In genomic region chr11:22670803-22671202, GRCh38 we compare ENCODE assay signal across 9 cellular contexts. TPM values are rescaled to one million over a fixed set of nuclear protein-coding genes. Genes with fewer than 3 reads are reported as not detected.
DNase-seq lines count a peak whose midpoint lies in the region; ATAC-seq and TF ChIP-seq lines count a peak whose summit lies in the region.
"Had no signal": no experiment of that assay in that cellular context is flagged by ENCODE, and none has a peak within 500 bp of the region (broad histone marks: within the 10 kb centered on the region; RNA-seq: fewer than 3 reads in every experiment).

No MANE protein-coding gene starts in this region.

- no peaks in the 10 kb centered on the region for H3K36me3 ChIP-seq in osteoblast (ENCODE audit: insufficient read depth, low read length)

- H3K4me1 ChIP-seq in osteoblast (ENCODE audit: insufficient read depth, low read length), result no peaks in the 10 kb centered on the region

- H4K20me1 ChIP-seq in osteoblast (ENCODE audit: insufficient read depth, low read length), result no peaks in the 10 kb centered on the region

- no peak for TF ChIP-seq CTCF in osteoblast (IDR thresholded peaks at IDR 0.05; ENCODE audit: extremely low read depth, low read depth, low read length)

- H3K79me2 ChIP-seq in osteoblast (ENCODE audit: insufficient read depth, low read length), result no peaks in the 10 kb centered on the region

- no peak overlapping the region for H3K4me3 ChIP-seq in osteoblast (ENCODE audit: insufficient read depth, low read length)
- H3K4me3 ChIP-seq: lung had no signal

- no peaks in the 10 kb centered on the region for H3K27me3 ChIP-seq in osteoblast (ENCODE audit: insufficient read depth, low read length)

- H2AFZ ChIP-seq in osteoblast (ENCODE audit: low read length), result no peak overlapping the region

- peak; percentile 36 for ATAC-seq in HG03108 (IDR thresholded peaks at IDR 0.05; ENCODE audit: unreplicated experiment)

- no peaks in the 10 kb centered on the region for H3K9me3 ChIP-seq in osteoblast (ENCODE audit: low read depth, low read length)

- H3K4me2 ChIP-seq in osteoblast (ENCODE audit: insufficient read depth, low read length), result no peak overlapping the region

- H3K27ac ChIP-seq in osteoblast (ENCODE audit: low read depth, low read length), result no peak overlapping the region

- DNase-seq in NCI-H82 (lab: John Stamatoyannopoulos, UW) (peak; percentile 11), NCI-H82 treated with DMSO at 0.1 percent for 48 hours (lab: John Stamatoyannopoulos, UW; ENCODE audit: unreplicated experiment) (no peak), SKM-1 treated with dmso at 0.1 percent for 144 hours (lab: John Stamatoyannopoulos, UW; ENCODE audit: unreplicated experiment) (peak; percentile 26), osteoblast (ENCODE audit: insufficient read length, low spot score, missing footprints) (peak; percentile 13), NCI-H2196 (lab: John Stamatoyannopoulos, UW; ENCODE audit: unreplicated experiment) (no peak), NCI-H1436 (lab: John Stamatoyannopoulos, UW) (no peak)
- DNase-seq in stimulated activated CD4-positive, alpha-beta T cell treated with anti-CD3 and anti-CD28 coated beads, Interleukin-12 subunit alpha, Interleukin-12 subunit beta, amount 100 ng/mL, for 4 hours, result no peak

RNA-seq across cellular contexts. Expression of gene GAS2, which starts 4.4 kb away (rescaled TPM):
- total RNA-seq in osteoblast, result 0.36 and 0.88 TPM in 2 replicates

RNA-seq across cellular contexts. Expression of gene FANCF, which starts 45.2 kb away (rescaled TPM):
- total RNA-seq in osteoblast, result 11.5 and 13.4 TPM in 2 replicates

Comparison
In these comparisons a context has a peak if more than half of its experiments do, and no peak if none do; other contexts are left out.
1. DNase-seq: peak in NCI-H82 (single experiment), SKM-1 treated with dmso at 0.1 percent for 144 hours (single experiment) and osteoblast (single experiment); none in NCI-H82 treated with DMSO at 0.1 percent for 48 hours (single experiment), NCI-H2196 (single experiment), NCI-H1436 (single experiment) and stimulated activated CD4-positive, alpha-beta T cell treated with anti-CD3 and anti-CD28 coated beads, Interleukin-12 subunit alpha, Interleukin-12 subunit beta, amount 100 ng/mL, for 4 hours (single experiment).